ENCODE assay signal across 15 cellular contexts in the genomic region with DNA sequence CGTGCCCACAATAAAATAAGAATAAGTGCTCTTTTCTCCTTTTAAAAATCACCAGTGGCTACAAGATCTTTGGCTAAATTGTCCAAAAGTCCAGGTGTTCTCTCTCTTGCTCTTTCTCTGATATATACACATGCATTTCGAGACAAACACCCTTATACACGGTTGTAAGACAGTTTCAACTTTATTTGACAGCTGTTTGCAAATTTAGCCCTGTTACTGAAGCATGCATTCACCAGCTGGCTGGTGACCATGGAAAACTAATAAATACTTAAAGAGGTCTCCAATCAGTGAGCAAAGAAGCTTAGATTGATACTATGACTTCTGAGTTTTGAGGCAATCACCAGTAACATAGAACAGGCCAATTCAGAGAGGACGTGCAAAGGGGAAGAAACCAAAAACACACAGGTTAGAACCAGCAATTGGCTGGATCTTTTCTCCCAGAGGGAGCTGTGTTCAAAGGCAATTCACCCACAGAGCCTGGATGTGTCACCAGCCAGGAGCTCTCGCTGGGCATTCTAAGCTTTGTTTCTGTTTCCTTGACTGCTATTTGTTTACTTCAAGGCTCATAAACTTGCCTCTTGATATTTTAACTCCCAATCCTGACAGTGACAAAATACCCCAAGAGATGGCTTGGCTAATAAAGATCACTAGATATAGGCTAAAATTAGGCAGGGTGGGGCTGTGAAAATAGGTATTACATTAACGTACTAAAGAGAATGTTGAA.
A peak's percentile ranks its signal among the peaks of the same experiment; 100 is the strongest.
DNase-seq lines count a peak whose midpoint lies in the region; ATAC-seq, FAIRE-seq and TF ChIP-seq lines count a peak whose summit lies in the region.
"Had no signal": no experiment of that assay in that cellular context is flagged by ENCODE, and none has a peak within 500 bp of the region (broad histone marks: within the 10 kb centered on the region; RNA-seq: fewer than 3 reads in every experiment).

No MANE protein-coding gene starts in this region.

- H4K8ac ChIP-seq in trophoblast cell (ENCODE audit: low read depth, low read length): no peak overlapping the region

- H4K12ac ChIP-seq in trophoblast cell (ENCODE audit: low read depth, low read length): no peak overlapping the region

- H3K4me3 ChIP-seq in trophoblast cell (ENCODE audit: low read depth, low read length): no peak overlapping the region
- H3K4me3 ChIP-seq: coronary artery, left ventricle myocardium inferior, SK-N-MC, spleen had no signal

- peaks cover 2% of the 10 kb centered on the region for H3K79me2 ChIP-seq in trophoblast cell (ENCODE audit: control insufficient read depth, insufficient read depth, low read length, poor library complexity)

- no peak overlapping the region for H3K18ac ChIP-seq in trophoblast cell (ENCODE audit: low read length)

- H2BK5ac ChIP-seq in trophoblast cell (ENCODE audit: low read depth, low read length, poor library complexity): no peak overlapping the region

- no peak overlapping the region for H2BK12ac ChIP-seq in trophoblast cell (ENCODE audit: low read length)

- no CpG with 5 or more reads among the region's 6 CpGs for WGBS in trophoblast cell (ENCODE audit: extremely low coverage, insufficient coverage, insufficient read length)

- DNase-seq in GM03348 (ENCODE audit: low spot score) (peak; percentile 41), NCI-H2171 treated with DMSO at 0.1 percent for 48 hours (lab: John Stamatoyannopoulos, UW) (peak; percentile 94), epithelial cell of prostate (ENCODE audit: low read depth, low spot score) (peak; percentile 69), trophoblast cell (peak; percentile 87 to 97), GM12891 (ENCODE audit: insufficient read length, low spot score) (no peak)
- no peak for DNase-seq in stimulated activated naive B cell treated with anti-CD40 and anti-IgM and Interleukin-4, amounts not matched to agents 10 μg/mL and 1 μg/mL and 100 μg/mL, for 72 hours
- DNase-seq in activated naive CD4-positive, alpha-beta T cell (lab: John Stamatoyannopoulos, UW): no peak
- DNase-seq: activated CD8-positive, alpha-beta memory T cell treated with anti-CD3 and anti-CD28 coated beads, Interleukin-2, amount 50 U/mL, for 4 hours; KG1; left ventricle myocardium inferior; spleen; stimulated activated naive CD4-positive, alpha-beta T cell treated with Interleukin-2 at 50 U/mL for 16 hours had no signal

- H3K4me3 Mint-ChIP-seq in stimulated activated naive B cell treated with anti-CD40 and anti-IgM and Interleukin-4, amounts not matched to agents 10 μg/mL and 1 μg/mL and 100 μg/mL, for 72 hours: no peak overlapping the region

- H3K36me3 Mint-ChIP-seq in stimulated activated naive B cell treated with anti-CD40 and anti-IgM and Interleukin-4, amounts not matched to agents 10 μg/mL and 1 μg/mL and 100 μg/mL, for 72 hours: peaks cover 23 to 38% of the 10 kb centered on the region in 2 donors

- H3K9ac ChIP-seq in trophoblast cell (ENCODE audit: low read length): no peak overlapping the region

- H3K4ac ChIP-seq in trophoblast cell (ENCODE audit: low read depth, low read length): no peak overlapping the region

- H3K23ac ChIP-seq in trophoblast cell (ENCODE audit: low read length): no peak overlapping the region

- H3K27ac Mint-ChIP-seq in stimulated activated naive B cell treated with anti-CD40 and anti-IgM and Interleukin-4, amounts not matched to agents 10 μg/mL and 1 μg/mL and 100 μg/mL, for 72 hours: no peak overlapping the region

- peaks cover 0 to 5% of the 10 kb centered on the region in 2 experiments for H3K36me3 ChIP-seq in trophoblast cell (ENCODE audit: control insufficient read depth in 1 of 2, insufficient read depth in 2 of 2, low read length in 2 of 2)
- H3K36me3 ChIP-seq: left ventricle myocardium inferior had no signal

- H3K4me1 Mint-ChIP-seq in stimulated activated naive B cell treated with anti-CD40 and anti-IgM and Interleukin-4, amounts not matched to agents 10 μg/mL and 1 μg/mL and 100 μg/mL, for 72 hours: peaks cover 15 to 17% of the 10 kb centered on the region in 2 donors

- ATAC-seq in GM19023 (IDR thresholded peaks at IDR 0.05; ENCODE audit: unreplicated experiment): no peak
- no peak for ATAC-seq in stimulated activated naive B cell treated with anti-CD40 and anti-IgM and Interleukin-4, amounts not matched to agents 10 μg/mL and 1 μg/mL and 100 μg/mL, for 72 hours (replicated peaks)

- H3K27me3 ChIP-seq in trophoblast cell (ENCODE audit: insufficient read depth, low read length): no peaks in the 10 kb centered on the region
- H3K27me3 ChIP-seq: spleen had no signal

- TF ChIP-seq POLR2A in GM12891 (IDR thresholded peaks at IDR 0.05; ENCODE audit: low read depth, low read length): no peak

- no peak overlapping the region for H3K4me2 ChIP-seq in trophoblast cell (ENCODE audit: low read length)

- H3K27me3 Mint-ChIP-seq in stimulated activated naive B cell treated with anti-CD40 and anti-IgM and Interleukin-4, amounts not matched to agents 10 μg/mL and 1 μg/mL and 100 μg/mL, for 72 hours: no peaks in the 10 kb centered on the region

- no peaks in the 10 kb centered on the region for H3K9me3 Mint-ChIP-seq in stimulated activated naive B cell treated with anti-CD40 and anti-IgM and Interleukin-4, amounts not matched to agents 10 μg/mL and 1 μg/mL and 100 μg/mL, for 72 hours

- no peak overlapping the region for H2BK120ac ChIP-seq in trophoblast cell (ENCODE audit: insufficient read depth, low read length, poor library complexity)

- H2AFZ ChIP-seq in trophoblast cell (ENCODE audit: insufficient read depth, low read length, poor library complexity): no peak overlapping the region

- no peak overlapping the region for H3K14ac ChIP-seq in trophoblast cell (ENCODE audit: low read length)

- no peaks in the 10 kb centered on the region for H3K9me3 ChIP-seq in trophoblast cell (ENCODE audit: insufficient read depth, low read depth, low read length)
- H3K9me3 ChIP-seq: left ventricle myocardium inferior, spleen had no signal

- H3K79me1 ChIP-seq in trophoblast cell (ENCODE audit: low read length): peaks cover 8% of the 10 kb centered on the region

- peaks cover 4 to 20% of the 10 kb centered on the region in 2 experiments for H3K4me1 ChIP-seq in trophoblast cell (ENCODE audit: control insufficient read depth in 1 of 2, insufficient read depth in 2 of 2, low read length in 2 of 2)
- H3K4me1 ChIP-seq: left ventricle myocardium inferior had no signal

- no peak overlapping the region for H2AK5ac ChIP-seq in trophoblast cell (ENCODE audit: low read length)

- no peak overlapping the region for H4K91ac ChIP-seq in trophoblast cell (ENCODE audit: low read depth, low read length)

- no peak for FAIRE-seq in GM12891 (lab: Jason Lieb, UNC)

- H3K27ac ChIP-seq in epithelial cell of prostate (peak overlapping the region; percentile 41), trophoblast cell (ENCODE audit: low read depth, low read length) (peak overlapping the region; percentile 32)
- H3K27ac ChIP-seq: coronary artery, left ventricle myocardium inferior, SK-N-MC, spleen had no signal

TF ChIP-seq in GM12891, 5 proteins besides CTCF, POLR2A, EP300 and RAD21:
- no peak for TF ChIP-seq SPI1 (IDR thresholded peaks at IDR 0.05; ENCODE audit: low read depth, low read length)

Comparison
In these comparisons a context has a peak if more than half of its experiments do, and no peak if none do; other contexts are left out.
1. DNase-seq: peak in GM03348 (single experiment), NCI-H2171 treated with DMSO at 0.1 percent for 48 hours (single experiment), epithelial cell of prostate (single experiment) and trophoblast cell (2 of 2); none in stimulated activated naive B cell treated with anti-CD40 and anti-IgM and Interleukin-4, amounts not matched to agents 10 μg/mL and 1 μg/mL and 100 μg/mL, for 72 hours (single experiment), activated naive CD4-positive, alpha-beta T cell (0 of 4) and GM12891 (single experiment).